ENCODE assay signal across 12 cellular contexts in genomic region chr3:60579734-60580133, GRCh38.
DNase-seq lines count a peak whose midpoint lies in the region; ATAC-seq and TF ChIP-seq lines count a peak whose summit lies in the region.
"Had no signal": no experiment of that assay in that cellular context is flagged by ENCODE, and none has a peak within 500 bp of the region (broad histone marks: within the 10 kb centered on the region; RNA-seq: fewer than 3 reads in every experiment).

No MANE protein-coding gene starts in this region.

- no peaks in the 10 kb centered on the region for H3F3A ChIP-seq in PC-9 (ENCODE audit: insufficient read depth, low read depth)

- DNase-seq in ELR (ENCODE audit: low read depth) (peak; percentile 46), PC-9 (peak; percentile 7 to 35), fibroblast of mammary gland (ENCODE audit: low read depth) (peak; percentile 89), retinal pigment epithelial cell (ENCODE audit: low read depth) (peak; percentile 52), neuronal stem cell (ENCODE audit: low spot score) (no peak), Right ventricle myocardium superior (no peak)
- DNase-seq: effector CD8-positive, alpha-beta T cell; GDM1; NK-92 treated with Interleukin-12 subunit alpha and Interleukin-12 subunit beta, amount 100 ng/mL, for 24 hours; stimulated activated CD4-positive, alpha-beta T cell treated with anti-CD3 and anti-CD28 coated beads, Interleukin-2, amount 100 ng/mL, for 48 hours had no signal

- H4K91ac ChIP-seq in neuronal stem cell (ENCODE audit: low read depth, low read length, poor library complexity): no peak overlapping the region

- no peak overlapping the region for H2BK15ac ChIP-seq in neuronal stem cell (ENCODE audit: low read length)

- H3K4me3 ChIP-seq in PC-9 (no peak overlapping the region), fibroblast of mammary gland (ENCODE audit: control insufficient read depth, low read depth, low read length) (no peak overlapping the region), retinal pigment epithelial cell (ENCODE audit: low read length) (no peak overlapping the region), neuronal stem cell (ENCODE audit: low read length in 2 of 2) (no peak overlapping the region)

- no peaks in the 10 kb centered on the region for H3K9me2 ChIP-seq in PC-9 (ENCODE audit: insufficient read depth)

- TF ChIP-seq CTCF in PC-9 (conservative IDR thresholded peaks at IDR 0.05): no peak
- no peak for TF ChIP-seq CTCF in fibroblast of mammary gland (conservative IDR thresholded peaks at IDR 0.05; ENCODE audit: control insufficient read depth, insufficient read depth, low read depth, low read length)
- TF ChIP-seq CTCF in retinal pigment epithelial cell (conservative IDR thresholded peaks at IDR 0.05; ENCODE audit: low read depth, low read length): no peak

- no peaks in the 10 kb centered on the region for H4K20me1 ChIP-seq in PC-9 (ENCODE audit: insufficient read depth)

- POLR2A ChIA-PET in PC-9 (lab: Charles Lee; ENCODE audit: unreplicated experiment): no interaction called here

- H3K9ac ChIP-seq in neuronal stem cell (ENCODE audit: low read depth, low read length, poor library complexity): no peak overlapping the region

- intact Hi-C loops in PC-9 (cut with micrococcal nuclease; ENCODE audit: unreplicated experiment): loop anchor here (10.0 kb wide), 1 partner anchor 165 kb away; no protein-coding TSS in a partner anchor
- intact Hi-C loops in Right ventricle myocardium superior (cut with DNase I): no loop called here

- H3K18ac ChIP-seq in neuronal stem cell (ENCODE audit: low read length): no peak overlapping the region

- no peak overlapping the region for H2BK12ac ChIP-seq in neuronal stem cell (ENCODE audit: low read length)

- H2AFZ ChIP-seq in PC-9 (no peak overlapping the region), neuronal stem cell (ENCODE audit: low read length) (no peak overlapping the region)

- H3K4me2 ChIP-seq in PC-9 (no peak overlapping the region), neuronal stem cell (ENCODE audit: insufficient read depth, low read length, poor library complexity, severe bottlenecking) (no peak overlapping the region)

- H2BK120ac ChIP-seq in neuronal stem cell (ENCODE audit: low read depth, low read length): no peak overlapping the region

- CTCF ChIA-PET in PC-9 (lab: Charles Lee): no interaction called here

- WGBS in neuronal stem cell (ENCODE audit: extremely low coverage in 2 of 2, insufficient read length in 2 of 2, insufficient replicate concordance in 1 of 2), 2 donors: no CpG with 5 or more reads among the region's 5 CpGs

- no peaks in the 10 kb centered on the region for H3K9me3 ChIP-seq in PC-9 (ENCODE audit: insufficient read depth, low read depth)
- no peaks in the 10 kb centered on the region for H3K9me3 ChIP-seq in neuronal stem cell (replicated peaks in 1 of 2; ENCODE audit: control insufficient read depth in 2 of 2, insufficient read depth in 1 of 2, low read depth in 1 of 2, low read length in 2 of 2)

- no peak overlapping the region for H3K4ac ChIP-seq in neuronal stem cell (ENCODE audit: low read length)

- no peak overlapping the region for H4K8ac ChIP-seq in neuronal stem cell (ENCODE audit: low read depth, low read length)

- no peak overlapping the region for H2BK5ac ChIP-seq in neuronal stem cell (ENCODE audit: low read length)

- H2AK5ac ChIP-seq in neuronal stem cell (ENCODE audit: low read depth, low read length): no peak overlapping the region

- H3K4me1 ChIP-seq in PC-9 (replicated peaks; ENCODE audit: insufficient read depth): no peaks in the 10 kb centered on the region
- no peaks in the 10 kb centered on the region for H3K4me1 ChIP-seq in neuronal stem cell (ENCODE audit: control insufficient read depth in 2 of 2, insufficient read depth in 1 of 2, low read depth in 1 of 2, low read length in 2 of 2)

- no TSS peak for BruUV-seq in PC-9 (replicated peaks; lab: Mats Ljungman, UMichigan)

- H3K79me2 ChIP-seq in PC-9 (ENCODE audit: low read depth): no peaks in the 10 kb centered on the region

- no peak overlapping the region for H3K14ac ChIP-seq in neuronal stem cell (ENCODE audit: low read length)

- H3K79me1 ChIP-seq in neuronal stem cell (ENCODE audit: low read depth, low read length): no peaks in the 10 kb centered on the region

- no peak overlapping the region for H3K23ac ChIP-seq in neuronal stem cell (ENCODE audit: low read depth, low read length, poor library complexity)

- H3K36me3 ChIP-seq in PC-9 (ENCODE audit: low read depth) (no peaks in the 10 kb centered on the region), neuronal stem cell (replicated peaks in 1 of 2; ENCODE audit: control insufficient read depth in 2 of 2, insufficient read depth in 2 of 2, low read length in 2 of 2) (no peaks in the 10 kb centered on the region)

- H3K27me3 ChIP-seq in PC-9 (ENCODE audit: insufficient read depth, low read depth) (no peaks in the 10 kb centered on the region), neuronal stem cell (ENCODE audit: control insufficient read depth in 3 of 3, insufficient read depth in 3 of 3, low read depth in 1 of 3, low read length in 3 of 3) (no peaks in the 10 kb centered on the region)

- H3K27ac ChIP-seq in PC-9: no peak overlapping the region
- H3K27ac ChIP-seq in neuronal stem cell (replicated peaks; ENCODE audit: low read length): no peak overlapping the region

- ATAC-seq in GM18867 (IDR thresholded peaks at IDR 0.05; ENCODE audit: unreplicated experiment) (no peak), Right ventricle myocardium superior (ENCODE audit: poor library complexity) (no peak)
- ATAC-seq: natural killer cell treated with Interleukin-12 subunit alpha and Interleukin-12 subunit beta and Interleukin-15 and Interleukin-18, amount 100 ng/mL, for 72 hours had no signal

Comparison
In these comparisons a context has a peak if more than half of its experiments do, and no peak if none do; other contexts are left out.
1. DNase-seq: peak in ELR (single experiment), PC-9 (2 of 2), fibroblast of mammary gland (single experiment) and retinal pigment epithelial cell (single experiment); none in neuronal stem cell (single experiment) and Right ventricle myocardium superior (single experiment).